Comparison of ENCODE assay signal across 8 cellular contexts in the genomic region with DNA sequence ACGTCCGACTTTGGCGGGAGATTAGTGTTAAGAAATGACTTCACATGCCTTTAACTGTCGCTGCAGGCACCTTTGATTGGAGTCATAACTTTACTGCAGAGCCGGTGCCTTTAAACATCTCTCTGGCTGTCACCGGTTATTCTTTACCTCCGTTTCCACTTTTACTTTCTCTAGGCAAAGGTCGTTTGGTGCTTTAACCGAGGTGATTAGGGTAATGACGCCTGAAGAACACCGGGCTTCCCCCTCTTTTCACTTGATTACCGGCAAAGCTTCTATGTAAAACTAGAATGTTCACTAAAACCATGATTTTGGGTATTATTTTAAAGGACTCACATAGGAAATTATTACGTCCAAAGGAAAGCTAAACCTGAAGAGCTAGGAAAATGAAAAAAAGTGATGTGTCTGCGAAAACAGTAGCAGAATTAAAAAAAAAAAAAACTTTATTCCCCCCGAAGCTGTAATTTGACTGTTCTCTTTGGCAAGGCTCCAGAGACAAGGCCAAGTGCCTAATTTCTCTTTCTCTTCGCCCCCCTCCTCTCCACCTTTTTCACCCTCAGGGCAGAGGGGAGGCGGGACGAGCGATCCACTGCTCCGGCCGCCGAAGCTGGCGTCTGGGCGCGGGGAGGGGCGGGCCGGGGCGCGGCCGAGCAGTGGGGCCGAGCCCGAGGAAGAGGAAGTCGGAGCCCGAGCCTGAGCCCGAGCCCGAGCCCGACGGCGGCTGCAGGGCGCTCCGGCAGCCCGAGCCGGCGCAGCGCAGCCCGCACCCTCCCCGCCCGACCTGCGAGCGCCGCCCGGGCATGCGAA. TPM values are rescaled to one million over a fixed set of nuclear protein-coding genes. Genes with fewer than 3 reads are reported as not detected.
A peak's percentile ranks its signal among the peaks of the same experiment; 100 is the strongest.
DNase-seq lines count a peak whose midpoint lies in the region; ATAC-seq, FAIRE-seq and TF ChIP-seq lines count a peak whose summit lies in the region.

A gene (plus strand): TSS at position 687 of the 804 bp plus-strand sequence. CDS start 133,797 bp downstream, outside the sequence.

- ATAC-seq in HG03342 (IDR thresholded peaks at IDR 0.05; ENCODE audit: unreplicated experiment) = peak; percentile 76

- no peak within 1 kb of the TSS; the same call in 1 of the 2 replicates for H3K4me3 ChIP-seq in BE2C (ENCODE audit: low read depth, low read length)

- no peak within 1 kb of the TSS for H3K27ac ChIP-seq in RWPE1

- no peaks in the 10 kb centered on the region for H3K36me3 Mint-ChIP-seq in activated naive CD4-positive, alpha-beta T cell treated with anti-CD3 and anti-CD28 coated beads for 36 hours (ENCODE audit: low read depth)
- H3K36me3 Mint-ChIP-seq in type B pancreatic cell = no peaks in the 10 kb centered on the region

- no peaks in the 10 kb centered on the region for H3K9me3 Mint-ChIP-seq in activated naive CD4-positive, alpha-beta T cell treated with anti-CD3 and anti-CD28 coated beads for 36 hours
- H3K9me3 Mint-ChIP-seq in type B pancreatic cell = no peaks in the 10 kb centered on the region

- peaks cover 25% of the 10 kb centered on the region for H3K4me1 Mint-ChIP-seq in activated naive CD4-positive, alpha-beta T cell treated with anti-CD3 and anti-CD28 coated beads for 36 hours (ENCODE audit: low read depth)
- peaks cover 46% of the 10 kb centered on the region for H3K4me1 Mint-ChIP-seq in type B pancreatic cell (ENCODE audit: unreplicated experiment)

- CTCF ChIA-PET in RWPE1 (lab: Yijun Ruan, JAX) = interaction anchor here (0.6 to 1.5 kb wide), 5 partner anchors 147 to 216 kb away, joined by 3 to 12 read pairs (median 3); no protein-coding TSS in a partner anchor
- CTCF ChIA-PET in activated naive CD4-positive, alpha-beta T cell treated with anti-CD3 and anti-CD28 coated beads for 36 hours (lab: Charles Lee) = interaction anchor here (1.2 to 3.9 kb wide), 4 partner anchors 177 to 216 kb away, joined by 3 to 29 read pairs (median 4); no protein-coding TSS in a partner anchor

- peak; percentile 65 for FAIRE-seq in GM19239 (lab: Jason Lieb, UNC)

- H3K4me3 Mint-ChIP-seq in activated naive CD4-positive, alpha-beta T cell treated with anti-CD3 and anti-CD28 coated beads for 36 hours = peak within 1 kb of the TSS; percentile 84
- peak within 1 kb of the TSS; percentile 98 for H3K4me3 Mint-ChIP-seq in type B pancreatic cell

- DNase-seq in BE2C (peak; percentile 22), GM19239 (ENCODE audit: insufficient read length, low spot score) (peak; percentile 61), RWPE1 (ENCODE audit: low spot score) (peak; percentile 68), glomerular endothelial cell (ENCODE audit: extremely low read depth, low read depth, low spot score) (no peak), occipital lobe (lab: John Stamatoyannopoulos, UW) (peak; percentile 20), type B pancreatic cell (ENCODE audit: extremely low spot score, unreplicated experiment) (peak; percentile 84)
- peak; percentile 74 for DNase-seq in activated naive CD4-positive, alpha-beta T cell treated with anti-CD3 and anti-CD28 coated beads for 36 hours

- intact Hi-C loops in activated naive CD4-positive, alpha-beta T cell treated with anti-CD3 and anti-CD28 coated beads for 36 hours (cut with micrococcal nuclease) = loop anchor here (1.0 to 10.0 kb wide), 11 partner anchors 24 to 853 kb away; a partner anchor contains a TSS

- H3K27ac Mint-ChIP-seq in activated naive CD4-positive, alpha-beta T cell treated with anti-CD3 and anti-CD28 coated beads for 36 hours = peak within 1 kb of the TSS; percentile 91
- H3K27ac Mint-ChIP-seq in type B pancreatic cell = peak within 1 kb of the TSS; percentile 87

- TF ChIP-seq CTCF in BE2C (IDR thresholded peaks at IDR 0.05; ENCODE audit: low read depth, low read length) = no peak
- TF ChIP-seq CTCF in RWPE1 (conservative IDR thresholded peaks at IDR 0.05; ENCODE audit: low read depth) = no peak
- TF ChIP-seq CTCF in type B pancreatic cell (conservative IDR thresholded peaks at IDR 0.05) = no peak

- POLR2A ChIA-PET in RWPE1 (lab: Yijun Ruan, JAX; ENCODE audit: low non-redundant PET) = no interaction called here

- H3K9me3 ChIP-seq in BE2C = no peaks in the 10 kb centered on the region; the same call in 1 of the 2 replicates

- no peaks in the 10 kb centered on the region for H3K36me3 ChIP-seq in BE2C

- H3K27me3 ChIP-seq in BE2C = peaks cover 58% of the 10 kb centered on the region

- H3K27me3 Mint-ChIP-seq in activated naive CD4-positive, alpha-beta T cell treated with anti-CD3 and anti-CD28 coated beads for 36 hours (ENCODE audit: low read depth) = peaks cover 38% of the 10 kb centered on the region
- H3K27me3 Mint-ChIP-seq in type B pancreatic cell = peaks cover 47% of the 10 kb centered on the region

- no peaks in the 10 kb centered on the region for H3K4me1 ChIP-seq in BE2C

RNA-seq across cellular contexts. Expression of the gene that starts here (rescaled TPM):
- polyA plus RNA-seq in BE2C (2012; ENCODE audit: insufficient read depth, insufficient read length, low read depth) = not detected
- 10 to 100 TPM; 10.8 to 11.1 TPM for total RNA-seq in activated naive CD4-positive, alpha-beta T cell treated with anti-CD3 and anti-CD28 coated beads for 36 hours
- total RNA-seq in glomerular endothelial cell (104 and 203 TPM in 2 replicates), occipital lobe (7.3 TPM), type B pancreatic cell (ENCODE audit: low replicate concordance) (48.7 and 58.2 TPM in 2 replicates)
